1 cellular context compared by ENCODE assay signal in genomic region chr18:21934766-21935015, GRCh38.
TF ChIP-seq lines count a peak whose summit lies in the region.

No MANE protein-coding gene starts in this region.

TF ChIP-seq in H1, 55 proteins besides CTCF, POLR2A, EP300 and RAD21 (continued from another document):
- TF ChIP-seq CHD7 (IDR thresholded peaks at IDR 0.05; ENCODE audit: insufficient replicate concordance, low read length) (no peak), RFX5 (IDR thresholded peaks at IDR 0.05; ENCODE audit: borderline replicate concordance, low read depth, low read length) (no peak), CHD1 (IDR thresholded peaks at IDR 0.05; ENCODE audit: low read depth, low read length) (no peak), SIN3A (conservative IDR thresholded peaks at IDR 0.05 in 1 of 2, IDR thresholded peaks at IDR 0.05 in 1 of 2; ENCODE audit: low read depth in 1 of 2, low read length in 2 of 2) (no peak), SIRT6 (IDR thresholded peaks at IDR 0.05; ENCODE audit: low read length) (no peak), SUZ12 (IDR thresholded peaks at IDR 0.05; ENCODE audit: low read length) (no peak), CEBPB (IDR thresholded peaks at IDR 0.05; ENCODE audit: low read depth, low read length) (no peak), MAFK (IDR thresholded peaks at IDR 0.05; ENCODE audit: low read depth, low read length) (no peak), ASH2L (IDR thresholded peaks at IDR 0.05; ENCODE audit: low read length) (no peak), MAX (IDR thresholded peaks at IDR 0.05) (no peak), ATF2 (IDR thresholded peaks at IDR 0.05; ENCODE audit: low read length) (no peak), BCL11A (IDR thresholded peaks at IDR 0.05; ENCODE audit: low read depth in 2 of 2, low read length in 2 of 2) (no peak), FOSL1 (IDR thresholded peaks at IDR 0.05; ENCODE audit: insufficient read depth, low read depth, low read length) (no peak)
